In genomic region chr16:69286941-69287713, GRCh38 we compare ENCODE assay signal across 8 cellular contexts. TPM values are rescaled to one million over a fixed set of nuclear protein-coding genes. Genes with fewer than 3 reads are reported as not detected.
DNase-seq lines count a peak whose midpoint lies in the region; ATAC-seq, FAIRE-seq and TF ChIP-seq lines count a peak whose summit lies in the region.

No MANE protein-coding gene starts in this region.

- no peak overlapping the region for H3K9ac ChIP-seq in GM12878 (ENCODE audit: control insufficient read depth, insufficient read depth, low read length)

- peak; percentile 26 to 54 (median 32); a peak in 4 of 6 replicates for TF ChIP-seq CTCF in GM12878 (IDR thresholded peaks at IDR 0.05 in 2 of 3, conservative IDR thresholded peaks at IDR 0.05 in 1 of 3; ENCODE audit: control insufficient read depth in 2 of 3, extremely low read depth in 1 of 3, insufficient read depth in 1 of 3, low read depth in 3 of 3, low read length in 3 of 3)

- FAIRE-seq in GM12878 (lab: Jason Lieb, UNC): no peak

- H3K4me3 ChIP-seq in HAP-1 (no peak overlapping the region), GM12878 (no peak overlapping the region)

- ATAC-seq in GM12878 (peak; percentile 68), GM18909 (IDR thresholded peaks at IDR 0.05; ENCODE audit: poor library complexity, unreplicated experiment) (no peak), HG03432 (IDR thresholded peaks at IDR 0.05; ENCODE audit: unreplicated experiment) (no peak)

- DNase-seq in COLO829 (ENCODE audit: low spot score) (peak; percentile 19), HAP-1 (ENCODE audit: low spot score in 2 of 2) (peak; percentile 55 to 56), OCI-M1 (lab: John Stamatoyannopoulos, UW) (peak; percentile 77), GM12878 (ENCODE audit: low read depth, low spot score) (peak; percentile 5), iris pigment epithelial cell (ENCODE audit: low read depth) (peak; percentile 83)
- peak in 2 of 3 donors; percentile 20 to 41 for DNase-seq in stimulated activated CD4-positive, alpha-beta T cell treated with anti-CD3 and anti-CD28 coated beads, TNF-alpha, amount 100 ng/mL, for 48 hours (ENCODE audit: low read depth in 3 of 3)

- no peak overlapping the region for H2AFZ ChIP-seq in GM12878 (ENCODE audit: control insufficient read depth, low read depth, low read length)

- 75% methylated on average over 13 of the region's 13 CpGs for WGBS in GM12878 (ENCODE audit: insufficient coverage, insufficient replicate concordance, low lambda C conversion rate, missing lambda C conversion rate)

- POLR2A ChIA-PET in GM12878 (lab: Charles Lee): no interaction called here

- H3K79me2 ChIP-seq in GM12878 (ENCODE audit: control insufficient read depth, insufficient read depth, low read length): no peaks in the 10 kb centered on the region

- intact Hi-C loops in GM12878 (cut with micrococcal nuclease; ENCODE audit: unreplicated experiment): loop anchor here (1.0 to 10.0 kb wide), 3 partner anchors 137 to 760 kb away; no protein-coding TSS in a partner anchor

- no peaks in the 10 kb centered on the region for H4K20me1 ChIP-seq in GM12878 (ENCODE audit: control insufficient read depth, insufficient read depth)

- no peak overlapping the region for H3K27ac ChIP-seq in GM12878 (ENCODE audit: control insufficient read depth, insufficient read depth)

- TF ChIP-seq POLR2A in GM12878 (IDR thresholded peaks at IDR 0.05; ENCODE audit: low read depth, low read length): no peak

- TF ChIP-seq EP300 in GM12878 (IDR thresholded peaks at IDR 0.05; ENCODE audit: borderline replicate concordance in 1 of 2, control insufficient read depth in 1 of 2, low read depth in 2 of 2, low read length in 2 of 2): no peak

- peak; percentile 60 for TF ChIP-seq RAD21 in GM12878 (IDR thresholded peaks at IDR 0.05; ENCODE audit: insufficient read depth, low read depth, low read length)

- RAD21 ChIA-PET in GM12878 (lab: Charles Lee; ENCODE audit: unreplicated experiment): interaction anchor here (0.7 to 6.7 kb wide), 10 partner anchors 16 to 757 kb away, joined by 3 to 69 read pairs (median 4); no protein-coding TSS in a partner anchor

- H3K4me1 ChIP-seq in HAP-1 (no peaks in the 10 kb centered on the region), GM12878 (ENCODE audit: control insufficient read depth, insufficient read depth, low read length) (no peaks in the 10 kb centered on the region)

- in situ Hi-C loops in HAP-1 (cut with MboI; ENCODE audit: low sequenced_read_pairs): loop anchor here (10.0 kb wide), 1 partner anchor 142 kb away; no protein-coding TSS in a partner anchor
- in situ Hi-C loops in GM12878 (cut with MboI): loop anchor here (5.0 to 10.0 kb wide), 2 partner anchors 135 to 762 kb away; no protein-coding TSS in a partner anchor

- H3K4me2 ChIP-seq in GM12878 (ENCODE audit: control insufficient read depth, insufficient read depth): no peak overlapping the region

- CTCF ChIA-PET in GM12878 (lab: Yijun Ruan, JAX): interaction anchor here (0.6 to 8.6 kb wide), 19 partner anchors 10 to 923 kb away, joined by 3 to 193 read pairs (median 4); no protein-coding TSS in a partner anchor

- H3K36me3 ChIP-seq in HAP-1 (replicated peaks) (peaks cover 11% of the 10 kb centered on the region), GM12878 (ENCODE audit: control insufficient read depth in 2 of 2, insufficient read depth in 2 of 2, low read length in 1 of 2) (no peaks in the 10 kb centered on the region; a peak in 1 of 4 replicates)

- no peaks in the 10 kb centered on the region for H3K9me3 ChIP-seq in HAP-1
- H3K9me3 ChIP-seq in GM12878 (replicated peaks; ENCODE audit: control insufficient read depth, insufficient read depth, low read length): no peaks in the 10 kb centered on the region

- BruUV-seq in GM12878 (replicated peaks; lab: Mats Ljungman, UMichigan): no TSS peak

- SMC1A ChIA-PET in GM12878 (lab: Charles Lee; ENCODE audit: uncharacterized antibody, unreplicated experiment): interaction anchor here (0.6 to 8.2 kb wide), 14 partner anchors 10 to 441 kb away, joined by 3 to 117 read pairs (median 3); no protein-coding TSS in a partner anchor

- H3K27me3 ChIP-seq in HAP-1 (ENCODE audit: low read depth) (no peaks in the 10 kb centered on the region), GM12878 (replicated peaks in 1 of 2; ENCODE audit: control insufficient read depth in 2 of 2, insufficient read depth in 2 of 2, low read length in 1 of 2) (no peaks in the 10 kb centered on the region)

TF ChIP-seq in GM12878, 131 proteins besides CTCF, POLR2A, EP300 and RAD21:
- TF ChIP-seq SMC3 (IDR thresholded peaks at IDR 0.05; ENCODE audit: borderline replicate concordance, low read length): peak; percentile 83
- TF ChIP-seq MXI1 (IDR thresholded peaks at IDR 0.05; ENCODE audit: low read depth, low read length): no peak
TF ChIP-seq in GM12878: peak in this region for 1.

RNA-seq across cellular contexts. Expression of gene VPS4A, which starts 24.0 kb away (rescaled TPM):
- total RNA-seq in GM12878 (2013; cell fraction: nucleolus; rRNA removed): 26.1 and 29.7 TPM in 2 replicates
- 21.4 and 22.5 TPM in 2 replicates for total RNA-seq in GM12878 (2014; rRNA removed)
- 16.1 and 17.2 TPM in 2 replicates for total RNA-seq in GM12878 (2014; rRNA removed; fragmentation: Illumina TruSeq; extraction: Trizol)
- 21.4 and 22.2 TPM in 2 replicates for total RNA-seq in GM12878 (2021)
- polyA plus RNA-seq in GM12878 (2011; ENCODE audit: low read depth): 16.3 TPM
- 5.7 and 8.7 TPM in 2 replicates for polyA plus RNA-seq in GM12878 (2011; rRNA removed)
- polyA plus RNA-seq in GM12878 (2011; cell fraction: cytosol; rRNA removed): 13.2 and 13.9 TPM in 2 replicates
- polyA plus RNA-seq in GM12878 (2011; cell fraction: nucleus; rRNA removed): 19.0 and 24.1 TPM in 2 replicates
- polyA plus RNA-seq in GM12878 (2012): 23.7 and 31.4 TPM in 2 replicates
- 13.8 and 22.2 TPM in 2 replicates for polyA plus RNA-seq in GM12878 (2014; fragmentation: Illumina TruSeq; extraction: Trizol)
- polyA plus RNA-seq in GM12878 (2014; fragmentation: Nextera tagmentation; extraction: Ambion mirVana): 1 to 10 TPM; 5.2 to 8.7 TPM
- 20.3 and 24.0 TPM in 2 replicates for polyA plus RNA-seq in GM12878 (2014; rRNA removed)
- polyA plus RNA-seq in GM12878 (2016; fragmentation: Nextera tagmentation; extraction: Ambion mirVana): 10 to 100 TPM; 34.6 to 36.3 TPM
- polyA minus RNA-seq in GM12878 (2011; rRNA and poly(A)+ RNA removed): 8.6 and 16.8 TPM in 2 replicates
- polyA minus RNA-seq in GM12878 (2011; cell fraction: cytosol; rRNA and poly(A)+ RNA removed): 6.9 and 12.4 TPM in 2 replicates
- polyA minus RNA-seq in GM12878 (2011; cell fraction: nucleus; rRNA and poly(A)+ RNA removed): 9.6 and 11.8 TPM in 2 replicates

RNA-seq across cellular contexts. Expression of gene PDF, which starts 43.3 kb away (rescaled TPM):
- 9.9 and 10.2 TPM in 2 replicates for total RNA-seq in GM12878 (2013; cell fraction: nucleolus; rRNA removed)
- 32.5 and 42.0 TPM in 2 replicates for total RNA-seq in GM12878 (2014; rRNA removed)
- total RNA-seq in GM12878 (2014; rRNA removed; fragmentation: Illumina TruSeq; extraction: Trizol): 2.4 and 3.0 TPM in 2 replicates
- total RNA-seq in GM12878 (2021): 25.8 and 28.7 TPM in 2 replicates
- 5.3 TPM for polyA plus RNA-seq in GM12878 (2011; ENCODE audit: low read depth)
- polyA plus RNA-seq in GM12878 (2011; rRNA removed): 1.4 and 4.6 TPM in 2 replicates
- polyA plus RNA-seq in GM12878 (2011; cell fraction: cytosol; rRNA removed): 8.8 and 15.5 TPM in 2 replicates
- 9.9 and 10.9 TPM in 2 replicates for polyA plus RNA-seq in GM12878 (2011; cell fraction: nucleus; rRNA removed)
- polyA plus RNA-seq in GM12878 (2012): 8.2 and 10.7 TPM in 2 replicates
- 1.9 and 2.4 TPM in 2 replicates for polyA plus RNA-seq in GM12878 (2014; fragmentation: Illumina TruSeq; extraction: Trizol)
- under 1 TPM; 0.13 to 0.37 TPM for polyA plus RNA-seq in GM12878 (2014; fragmentation: Nextera tagmentation; extraction: Ambion mirVana)
- polyA plus RNA-seq in GM12878 (2014; rRNA removed): 30.1 and 37.6 TPM in 2 replicates
- polyA plus RNA-seq in GM12878 (2016; fragmentation: Nextera tagmentation; extraction: Ambion mirVana): 10 to 100 TPM; 38.5 to 44.1 TPM
- 3.1 and 4.0 TPM in 2 replicates for polyA minus RNA-seq in GM12878 (2011; rRNA and poly(A)+ RNA removed)
- 1.1 and 5.7 TPM in 2 replicates for polyA minus RNA-seq in GM12878 (2011; cell fraction: cytosol; rRNA and poly(A)+ RNA removed)
- 2.4 and 5.4 TPM in 2 replicates for polyA minus RNA-seq in GM12878 (2011; cell fraction: nucleus; rRNA and poly(A)+ RNA removed)

RNA-seq across cellular contexts. Expression of gene COG8, which starts 52.2 kb away (rescaled TPM):
- total RNA-seq in GM12878 (2013; cell fraction: nucleolus; rRNA removed): 59.5 and 67.1 TPM in 2 replicates
- 38.0 and 39.6 TPM in 2 replicates for total RNA-seq in GM12878 (2014; rRNA removed)
- total RNA-seq in GM12878 (2014; rRNA removed; fragmentation: Illumina TruSeq; extraction: Trizol): 18.1 and 19.1 TPM in 2 replicates
- 29.9 and 38.6 TPM in 2 replicates for total RNA-seq in GM12878 (2021)
- 10.7 TPM for polyA plus RNA-seq in GM12878 (2011; ENCODE audit: low read depth)
- 12.4 and 20.3 TPM in 2 replicates for polyA plus RNA-seq in GM12878 (2011; rRNA removed)
- 26.3 and 31.1 TPM in 2 replicates for polyA plus RNA-seq in GM12878 (2011; cell fraction: cytosol; rRNA removed)
- polyA plus RNA-seq in GM12878 (2011; cell fraction: nucleus; rRNA removed): 24.1 and 27.5 TPM in 2 replicates
- 13.7 and 16.0 TPM in 2 replicates for polyA plus RNA-seq in GM12878 (2012)
- polyA plus RNA-seq in GM12878 (2014; fragmentation: Illumina TruSeq; extraction: Trizol): 13.1 and 17.5 TPM in 2 replicates
- polyA plus RNA-seq in GM12878 (2014; fragmentation: Nextera tagmentation; extraction: Ambion mirVana): 1 to 10 TPM; 2.8 to 3.1 TPM
- polyA plus RNA-seq in GM12878 (2014; rRNA removed): 25.1 and 27.2 TPM in 2 replicates
- polyA plus RNA-seq in GM12878 (2016; fragmentation: Nextera tagmentation; extraction: Ambion mirVana): 10 to 100 TPM; 29.2 to 31.0 TPM
- 35.3 and 52.3 TPM in 2 replicates for polyA minus RNA-seq in GM12878 (2011; rRNA and poly(A)+ RNA removed)
- 15.2 and 16.5 TPM in 2 replicates for polyA minus RNA-seq in GM12878 (2011; cell fraction: cytosol; rRNA and poly(A)+ RNA removed)
- polyA minus RNA-seq in GM12878 (2011; cell fraction: nucleus; rRNA and poly(A)+ RNA removed): 29.6 and 47.5 TPM in 2 replicates

RNA-seq across cellular contexts. Expression of gene NIP7, which starts 52.4 kb away (rescaled TPM):
- 21.6 and 24.4 TPM in 2 replicates for total RNA-seq in GM12878 (2013; cell fraction: nucleolus; rRNA removed)
- total RNA-seq in GM12878 (2014; rRNA removed) (35.5 and 43.2 TPM in 2 replicates), GM12878 (2014; rRNA removed; fragmentation: Illumina TruSeq; extraction: Trizol) (54.1 and 58.9 TPM in 2 replicates), GM12878 (2021) (38.5 and 39.1 TPM in 2 replicates)
- polyA plus RNA-seq in GM12878 (2011; ENCODE audit: low read depth): 23.3 TPM
- polyA plus RNA-seq in GM12878 (2011; rRNA removed) (18.8 and 20.7 TPM in 2 replicates), GM12878 (2014; fragmentation: Illumina TruSeq; extraction: Trizol) (57.7 and 68.6 TPM in 2 replicates), GM12878 (2014; fragmentation: Nextera tagmentation; extraction: Ambion mirVana) (10 to 100 TPM; 57.8 to 62.9 TPM), GM12878 (2014; rRNA removed) (35.5 and 38.6 TPM in 2 replicates), GM12878 (2016; fragmentation: Nextera tagmentation; extraction: Ambion mirVana) (10 to 100 TPM; 56.6 to 56.7 TPM)
- polyA plus RNA-seq in GM12878 (2011; cell fraction: cytosol; rRNA removed): 12.9 and 16.9 TPM in 2 replicates
- polyA plus RNA-seq in GM12878 (2011; cell fraction: nucleus; rRNA removed): 7.0 and 9.8 TPM in 2 replicates
- 22.9 and 28.6 TPM in 2 replicates for polyA plus RNA-seq in GM12878 (2012)
- 18.5 and 18.8 TPM in 2 replicates for polyA minus RNA-seq in GM12878 (2011; rRNA and poly(A)+ RNA removed)
- 7.5 and 7.9 TPM in 2 replicates for polyA minus RNA-seq in GM12878 (2011; cell fraction: cytosol; rRNA and poly(A)+ RNA removed)
- 9.7 and 11.0 TPM in 2 replicates for polyA minus RNA-seq in GM12878 (2011; cell fraction: nucleus; rRNA and poly(A)+ RNA removed)

Comparison
In these comparisons a context has a peak if more than half of its experiments do, and no peak if none do; other contexts are left out.
1. DNase-seq: peak in every context shown above with its lines; median percentile 83 in iris pigment epithelial cell; 77 in OCI-M1; 56 in HAP-1; 30 in stimulated activated CD4-positive, alpha-beta T cell treated with anti-CD3 and anti-CD28 coated beads, TNF-alpha, amount 100 ng/mL, for 48 hours; 19 in COLO829; 5 in GM12878.